1 cellular context compared by ENCODE assay signal in genomic region chr22:37198290-37199102, GRCh38.
TF ChIP-seq lines count a peak whose summit lies in the region.

No MANE protein-coding gene starts in this region.

TF ChIP-seq in A549, 52 proteins besides CTCF, POLR2A, EP300 and RAD21 (continued from another document):
- TF ChIP-seq BCL3 (IDR thresholded peaks at IDR 0.05) (no peak), HOXA7 (CRISPR knock-in tag; IDR thresholded peaks at IDR 0.05) (peak; percentile 74; the same call in 1 of the 2 replicates), ZSCAN20 (CRISPR knock-in tag; IDR thresholded peaks at IDR 0.05) (no peak), MAX (IDR thresholded peaks at IDR 0.05) (peak; percentile 10; the same call in 1 of the 2 replicates), USF2 (IDR thresholded peaks at IDR 0.05) (no peak), HMGXB4 (CRISPR knock-in tag; IDR thresholded peaks at IDR 0.05; ENCODE audit: borderline replicate concordance) (no peak), GATA3 (IDR thresholded peaks at IDR 0.05; ENCODE audit: borderline replicate concordance) (no peak), E2F6 (IDR thresholded peaks at IDR 0.05; ENCODE audit: borderline replicate concordance, low read depth) (0 out of 2 replicates have a peak, but pooled peaks have one; percentile 19), ZNF302 (CRISPR knock-in tag; IDR thresholded peaks at IDR 0.05) (no peak), FOXS1 (CRISPR knock-in tag; IDR thresholded peaks at IDR 0.05) (no peak), CHD4 (IDR thresholded peaks at IDR 0.05; ENCODE audit: borderline replicate concordance) (no peak; the same call in none of the 2 replicates), HOXB13 (CRISPR knock-in tag; IDR thresholded peaks at IDR 0.05; ENCODE audit: low read depth) (no peak), PBX3 (IDR thresholded peaks at IDR 0.05) (no peak), CHD2 (IDR thresholded peaks at IDR 0.05; ENCODE audit: low read length, partially characterized antibody) (no peak), KDM5A (IDR thresholded peaks at IDR 0.05) (no peak), JUN (IDR thresholded peaks at IDR 0.05) (no peak; a peak in 1 of 5 replicates), REST (IDR thresholded peaks at IDR 0.05) (no peak), ZC3H11A (IDR thresholded peaks at IDR 0.05) (no peak), CBX2 (IDR thresholded peaks at IDR 0.05; ENCODE audit: borderline replicate concordance, low read depth) (no peak), MAZ (IDR thresholded peaks at IDR 0.05; ENCODE audit: borderline replicate concordance, low read depth, low read length) (no peak), NFE2L2 (conservative IDR thresholded peaks at IDR 0.05; ENCODE audit: low read length) (no peak)
TF ChIP-seq in A549: peak in this region for 10.
